ENCODE assay signal across 22 cellular contexts in genomic region chr6:62746161-62746560, GRCh38.
DNase-seq lines count a peak whose midpoint lies in the region; ATAC-seq, FAIRE-seq and TF ChIP-seq lines count a peak whose summit lies in the region.
"Had no signal": no experiment of that assay in that cellular context is flagged by ENCODE, and none has a peak within 500 bp of the region (broad histone marks: within the 10 kb centered on the region; RNA-seq: fewer than 3 reads in every experiment).

No MANE protein-coding gene starts in this region.

- ATAC-seq in HepG2 = no peak
- ATAC-seq in right lobe of liver = no peak
- ATAC-seq: A549, HCT116 had no signal

- H3K4me3 Mint-ChIP-seq in HFFc6 = no peak overlapping the region
- H3K4me3 Mint-ChIP-seq: CD4-positive, alpha-beta T cell had no signal

- TF ChIP-seq EP300 in HepG2 (IDR thresholded peaks at IDR 0.05; ENCODE audit: low read depth in 2 of 2, low read length in 2 of 2) (no peak), HepG2 (CRISPR knock-in tag; IDR thresholded peaks at IDR 0.05; ENCODE audit: borderline replicate concordance) (no peak)

- H3K27me3 Mint-ChIP-seq in HFFc6 (ENCODE audit: insufficient read depth) = no peaks in the 10 kb centered on the region; the same call in 1 of the 2 replicates
- H3K27me3 Mint-ChIP-seq: CD4-positive, alpha-beta T cell had no signal

- intact Hi-C loops in HepG2 (cut with micrococcal nuclease; ENCODE audit: unreplicated experiment) (no loop called here), right lobe of liver (cut with DNase I) (no loop called here)

- in situ Hi-C loops in HepG2 (cut with HindIII; ENCODE audit: extremely low pct_ligation_motif_present, low pct_unique_long_range_greater_than_20kb) = no loop called here

- H3K27ac ChIP-seq in HepG2 (ENCODE audit: extremely low read length, insufficient read depth, low read length) = no peak overlapping the region
- no peak overlapping the region for H3K27ac ChIP-seq in right lobe of liver
- H3K27ac ChIP-seq in hepatocyte = no peak overlapping the region
- H3K27ac ChIP-seq in temporal lobe (ENCODE audit: low read depth, low read length) = peak overlapping the region; percentile 33
- H3K27ac ChIP-seq: 22Rv1, A549, C4-2B, HL-60 had no signal

- TF ChIP-seq POLR2A in HepG2 (IDR thresholded peaks at IDR 0.05; ENCODE audit: insufficient read depth in 1 of 2, low read depth in 2 of 2, low read length in 2 of 2) = no peak
- no peak for TF ChIP-seq POLR2A in right lobe of liver (IDR thresholded peaks at IDR 0.05)

- POLR2A ChIA-PET in HepG2 (lab: Yijun Ruan, JAX) = no interaction called here

- no peak overlapping the region for H3K27ac Mint-ChIP-seq in HFFc6
- H3K27ac Mint-ChIP-seq: CD4-positive, alpha-beta T cell had no signal

- H3K79me2 ChIP-seq in HepG2 (ENCODE audit: insufficient read depth, low read length) (no peaks in the 10 kb centered on the region), hepatocyte (no peaks in the 10 kb centered on the region)

- no peaks in the 10 kb centered on the region for H4K20me1 ChIP-seq in HepG2 (ENCODE audit: insufficient read depth, low read length)
- H4K20me1 ChIP-seq in hepatocyte (ENCODE audit: insufficient read depth, poor library complexity, severe bottlenecking) = no peaks in the 10 kb centered on the region

- H3K9me3 ChIP-seq in HepG2 (ENCODE audit: low read length) (no peaks in the 10 kb centered on the region), right lobe of liver (no peaks in the 10 kb centered on the region), hepatocyte (ENCODE audit: low read depth) (no peaks in the 10 kb centered on the region)
- H3K9me3 ChIP-seq: A549, Caco-2 had no signal

- H2AFZ ChIP-seq in HepG2 (ENCODE audit: low read length) (no peak overlapping the region), hepatocyte (peak overlapping the region; percentile 3)

- H3K9me3 Mint-ChIP-seq in HFFc6 = peaks cover 26% of the 10 kb centered on the region

- H3K4me3 ChIP-seq in HepG2 (replicated peaks in 1 of 3; ENCODE audit: insufficient read depth in 1 of 3, low read depth in 2 of 3, low read length in 3 of 3) (no peak overlapping the region), right lobe of liver (no peak overlapping the region), hepatocyte (no peak overlapping the region)
- H3K4me3 ChIP-seq: A549 had no signal

- H3K36me3 ChIP-seq in HepG2 (replicated peaks in 1 of 2; ENCODE audit: control insufficient read depth in 1 of 2, insufficient read depth in 2 of 2, low read length in 2 of 2) (no peaks in the 10 kb centered on the region), right lobe of liver (no peaks in the 10 kb centered on the region), hepatocyte (replicated peaks; ENCODE audit: insufficient read depth, low read depth) (no peaks in the 10 kb centered on the region)

- no peak overlapping the region for H3K9ac ChIP-seq in HepG2 (ENCODE audit: insufficient read depth, low read depth, low read length)

- TF ChIP-seq CTCF in HepG2 (CRISPR knock-in tag; IDR thresholded peaks at IDR 0.05) = no peak
- TF ChIP-seq CTCF in right lobe of liver (IDR thresholded peaks at IDR 0.05) = no peak
- TF ChIP-seq CTCF in hepatocyte (IDR thresholded peaks at IDR 0.05; ENCODE audit: poor library complexity) = no peak
- TF ChIP-seq CTCF in HFFc6 (IDR thresholded peaks at IDR 0.05) = no peak

- BruUV-seq in HepG2 (replicated peaks; lab: Mats Ljungman, UMichigan) = no TSS peak

- no peak for FAIRE-seq in HepG2 (lab: Jason Lieb, UNC)
- FAIRE-seq: A549 had no signal

- H3K27me3 ChIP-seq in HepG2 (ENCODE audit: control insufficient read depth in 1 of 2, insufficient read depth in 2 of 2, low read length in 2 of 2) (no peaks in the 10 kb centered on the region), right lobe of liver (no peaks in the 10 kb centered on the region), hepatocyte (no peaks in the 10 kb centered on the region)

- H3K9me2 ChIP-seq in hepatocyte (replicated peaks; ENCODE audit: insufficient read depth) = no peaks in the 10 kb centered on the region

- CTCF ChIA-PET in HepG2 (lab: Yijun Ruan, JAX; ENCODE audit: low intra/inter-chr PET ratio, low total read pairs) = no interaction called here

- no peaks in the 10 kb centered on the region for H3K36me3 Mint-ChIP-seq in HFFc6 (ENCODE audit: low read depth)

- DNase-seq in HepG2 (ENCODE audit: low spot score) = peak; percentile 18
- DNase-seq in right lobe of liver = no peak
- DNase-seq in hepatocyte (ENCODE audit: low spot score) = no peak
- peak; percentile 79 for DNase-seq in pons (ENCODE audit: low spot score)
- DNase-seq in D341Med (ENCODE audit: low spot score) = no peak
- no peak for DNase-seq in HFFc6
- DNase-seq in activated CD4-positive, alpha-beta T cell treated with anti-CD3 and anti-CD28 coated beads, Interleukin-2, amount 50 U/mL, for 48 hours = no peak
- DNase-seq: AML-193; Caco-2; CD4-positive, alpha-beta T cell; DMS153; DMS79; GDM1; GOT3; H7; IMR-90 had no signal

- TF ChIP-seq RAD21 in HepG2 (CRISPR knock-in tag; IDR thresholded peaks at IDR 0.05) = no peak

- H3K4me2 ChIP-seq in HepG2 (ENCODE audit: low read depth, low read length) (no peak overlapping the region), hepatocyte (no peak overlapping the region)
- H3K4me2 ChIP-seq: A549 had no signal

- peaks cover 6% of the 10 kb centered on the region; the same call in 1 of the 2 replicates for H3K4me1 ChIP-seq in HepG2 (ENCODE audit: insufficient read depth, low read length)
- no peaks in the 10 kb centered on the region for H3K4me1 ChIP-seq in right lobe of liver
- no peaks in the 10 kb centered on the region for H3K4me1 ChIP-seq in hepatocyte (ENCODE audit: insufficient read depth)
- H3K4me1 ChIP-seq: A549, Caco-2 had no signal

- no peaks in the 10 kb centered on the region for H3K4me1 Mint-ChIP-seq in HFFc6 (ENCODE audit: low read depth)

TF ChIP-seq in HepG2, 621 proteins besides CTCF, POLR2A, EP300 and RAD21:
- no peak for TF ChIP-seq SOX13 (IDR thresholded peaks at IDR 0.05)
- peak in 1 of 2 experiments; percentile 77; a peak in 2 of 4 replicates for TF ChIP-seq SOX13 (CRISPR knock-in tag; conservative IDR thresholded peaks at IDR 0.05 in 1 of 2, IDR thresholded peaks at IDR 0.05 in 1 of 2)
- no peak for TF ChIP-seq BORCS8-MEF2B (CRISPR knock-in tag; IDR thresholded peaks at IDR 0.05)
- TF ChIP-seq SOX5 (CRISPR knock-in tag; IDR thresholded peaks at IDR 0.05; ENCODE audit: borderline replicate concordance) = peak; percentile 74; the same call in 1 of the 2 replicates

Comparison
In these comparisons a context has a peak if more than half of its experiments do, and no peak if none do; other contexts are left out.
1. DNase-seq: peak in HepG2 (single experiment) and pons (single experiment); none in right lobe of liver (0 of 3), hepatocyte (single experiment), D341Med (single experiment), HFFc6 (single experiment) and activated CD4-positive, alpha-beta T cell treated with anti-CD3 and anti-CD28 coated beads, Interleukin-2, amount 50 U/mL, for 48 hours (0 of 2).